8 cellular contexts compared by ENCODE assay signal in genomic region chr16:29943846-29944669, GRCh38. TPM values are rescaled to one million over a fixed set of nuclear protein-coding genes. Genes with fewer than 3 reads are reported as not detected.
A peak's percentile ranks its signal among the peaks of the same experiment; 100 is the strongest.
DNase-seq lines count a peak whose midpoint lies in the region; ATAC-seq, FAIRE-seq and TF ChIP-seq lines count a peak whose summit lies in the region.

No MANE protein-coding gene starts in this region.

- no peak overlapping the region for H3K27ac ChIP-seq in tibial artery

- no peaks in the 10 kb centered on the region for H3K9me3 ChIP-seq in tibial artery

- intact Hi-C loops in tibial artery (cut with DNase I; ENCODE audit: low total_unique reads), result no loop called here

- FAIRE-seq in TTC549 (lab: Jason Lieb, UNC), result peak; percentile 92

- H3K4me1 ChIP-seq in tibial artery, result no peaks in the 10 kb centered on the region

- no peak; the same call in 1 of the 2 replicates for TF ChIP-seq RAD21 in Ishikawa (IDR thresholded peaks at IDR 0.05; ENCODE audit: low read depth)

- H3K4me3 ChIP-seq in AG10803 (ENCODE audit: low read length), result peak overlapping the region; percentile 1
- H3K4me3 ChIP-seq in tibial artery, result no peak overlapping the region

- no peak for ATAC-seq in HG02840 (IDR thresholded peaks at IDR 0.05; ENCODE audit: low FRiP score, unreplicated experiment)

- TF ChIP-seq EP300 in Ishikawa (IDR thresholded peaks at IDR 0.05; ENCODE audit: borderline replicate concordance), result peak; percentile 59; the same call in 1 of the 2 replicates

- H3K36me3 ChIP-seq in tibial artery, result no peaks in the 10 kb centered on the region

- TF ChIP-seq CTCF in AG10803 (conservative IDR thresholded peaks at IDR 0.05; ENCODE audit: low read length) (peak; percentile 57), tibial artery (IDR thresholded peaks at IDR 0.05) (no peak)

- H3K27me3 ChIP-seq in tibial artery, result no peaks in the 10 kb centered on the region

- DNase-seq in AG10803 (ENCODE audit: low read depth), result peak; percentile 98
- peak; percentile 71 for DNase-seq in iPS-NIHi11 (ENCODE audit: low spot score)
- DNase-seq in tibial artery, result peak; percentile 27 to 59
- no peak for DNase-seq in stimulated activated naive CD4-positive, alpha-beta T cell treated with Interleukin-2 at 50 U/mL for 16 hours (lab: John Stamatoyannopoulos, UW)
- no peak for DNase-seq in occipital lobe (lab: John Stamatoyannopoulos, UW)

TF ChIP-seq in Ishikawa, 13 proteins besides CTCF, POLR2A, EP300 and RAD21:
- TF ChIP-seq MAX (IDR thresholded peaks at IDR 0.05) (no peak), TEAD4 (IDR thresholded peaks at IDR 0.05) (peak; percentile 92), YY1 (IDR thresholded peaks at IDR 0.05; ENCODE audit: low read depth) (0 out of 2 replicates have a peak, but pooled peaks have one; percentile 17), ZBTB7A (IDR thresholded peaks at IDR 0.05; ENCODE audit: low read depth) (no peak), CEBPB (IDR thresholded peaks at IDR 0.05) (no peak), NFIC (IDR thresholded peaks at IDR 0.05) (peak; percentile 18; the same call in 1 of the 2 replicates), TCF12 (IDR thresholded peaks at IDR 0.05; ENCODE audit: low read depth) (0 out of 2 replicates have a peak, but pooled peaks have one; percentile 41), EGR1 (IDR thresholded peaks at IDR 0.05) (peak; percentile 81)
TF ChIP-seq in Ishikawa: peak in this region for 5.

RNA-seq across cellular contexts. Expression of gene TMEM219, which starts 17.8 kb away (rescaled TPM):
- total RNA-seq in occipital lobe, result 22.5 TPM

RNA-seq across cellular contexts. Expression of gene KCTD13, which starts 18.0 kb away (rescaled TPM):
- 15.6 TPM for total RNA-seq in occipital lobe

RNA-seq across cellular contexts. Expression of gene TAOK2, which starts 29.6 kb away (rescaled TPM):
- total RNA-seq in occipital lobe, result 49.8 TPM

RNA-seq across cellular contexts. Expression of gene ASPHD1, which starts 43.8 kb away (rescaled TPM):
- 17.2 TPM for total RNA-seq in occipital lobe

RNA-seq across cellular contexts. Expression of gene SEZ6L2, which starts 44.7 kb away (rescaled TPM):
- total RNA-seq in occipital lobe, result 32.1 TPM

Comparison
In these comparisons a context has a peak if more than half of its experiments do, and no peak if none do; other contexts are left out.
1. DNase-seq: peak in AG10803 (single experiment), iPS-NIHi11 (single experiment) and tibial artery (2 of 2); none in stimulated activated naive CD4-positive, alpha-beta T cell treated with Interleukin-2 at 50 U/mL for 16 hours (single experiment) and occipital lobe (single experiment).